ENCODE assay signal across 14 cellular contexts in the genomic region with DNA sequence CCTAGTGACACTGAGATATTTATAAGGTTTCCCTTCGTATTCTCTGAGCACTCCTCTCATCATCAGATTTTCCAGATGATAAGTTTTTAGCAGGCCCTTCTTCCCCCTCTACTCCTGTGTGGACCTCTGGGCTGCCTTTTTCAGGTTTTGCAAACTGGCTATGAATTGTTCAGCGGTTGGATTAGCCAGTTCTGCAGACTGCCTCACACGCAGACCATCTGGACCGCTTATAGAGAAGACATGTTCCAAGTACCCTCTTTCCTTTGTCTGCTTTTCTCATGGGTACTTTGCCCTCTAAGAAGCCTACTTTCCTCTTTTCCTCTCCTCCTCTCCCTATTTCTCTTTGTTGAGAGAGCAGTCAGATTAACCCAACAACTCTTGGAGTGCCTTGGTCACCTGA.
A peak's percentile ranks its signal among the peaks of the same experiment; 100 is the strongest.
DNase-seq lines count a peak whose midpoint lies in the region; ATAC-seq and TF ChIP-seq lines count a peak whose summit lies in the region.
"Had no signal": no experiment of that assay in that cellular context is flagged by ENCODE, and none has a peak within 500 bp of the region (broad histone marks: within the 10 kb centered on the region; RNA-seq: fewer than 3 reads in every experiment).

No MANE protein-coding gene starts in this region.

- H3K36me3 ChIP-seq in mesenchymal stem cell (ENCODE audit: control insufficient read depth in 1 of 2, insufficient read depth in 2 of 2, low read depth in 1 of 2, low read length in 2 of 2) (no peaks in the 10 kb centered on the region), adrenal gland (replicated peaks in 1 of 2) (no peaks in the 10 kb centered on the region)
- H3K36me3 ChIP-seq: BLaER1 had no signal

- H2AK5ac ChIP-seq in mesenchymal stem cell (ENCODE audit: low read length, severe bottlenecking) = no peak overlapping the region

- no peak overlapping the region for H3K4ac ChIP-seq in mesenchymal stem cell (ENCODE audit: low read depth in 1 of 2, low read length in 2 of 2)

- TF ChIP-seq POLR2A in adrenal gland (IDR thresholded peaks at IDR 0.05) = no peak

- H3K27ac Mint-ChIP-seq in stimulated activated naive B cell treated with anti-CD40 and anti-IgM and Interleukin-4, amounts not matched to agents 10 μg/mL and 1 μg/mL and 100 μg/mL, for 72 hours = no peak overlapping the region
- H3K27ac Mint-ChIP-seq: CD14-positive monocyte; CD4-positive, alpha-beta memory T cell; H9 had no signal

- peaks cover 0 to 2% of the 10 kb centered on the region in 2 donors for H3K9me3 Mint-ChIP-seq in stimulated activated naive B cell treated with anti-CD40 and anti-IgM and Interleukin-4, amounts not matched to agents 10 μg/mL and 1 μg/mL and 100 μg/mL, for 72 hours
- H3K9me3 Mint-ChIP-seq: H9 had no signal

- ATAC-seq in stimulated activated naive B cell treated with anti-CD40 and anti-IgM and Interleukin-4, amounts not matched to agents 10 μg/mL and 1 μg/mL and 100 μg/mL, for 72 hours (replicated peaks) = no peak

- H3K79me1 ChIP-seq in mesenchymal stem cell (replicated peaks; ENCODE audit: low read length, poor library complexity, severe bottlenecking) = no peaks in the 10 kb centered on the region

- no peak overlapping the region for H4K91ac ChIP-seq in mesenchymal stem cell (ENCODE audit: low read length)

- no peaks in the 10 kb centered on the region for H3K36me3 Mint-ChIP-seq in stimulated activated naive B cell treated with anti-CD40 and anti-IgM and Interleukin-4, amounts not matched to agents 10 μg/mL and 1 μg/mL and 100 μg/mL, for 72 hours
- H3K36me3 Mint-ChIP-seq: CD14-positive monocyte; CD4-positive, alpha-beta memory T cell had no signal

- intact Hi-C loops in adrenal gland (cut with DNase I) = no loop called here

- no peak overlapping the region for H3K27ac ChIP-seq in mesenchymal stem cell (ENCODE audit: low read length, poor library complexity, severe bottlenecking)
- no peak overlapping the region for H3K27ac ChIP-seq in adrenal gland
- H3K27ac ChIP-seq: BLaER1 had no signal

- TF ChIP-seq CTCF in adrenal gland (IDR thresholded peaks at IDR 0.05) = no peak

- no peak overlapping the region for H2BK12ac ChIP-seq in mesenchymal stem cell (ENCODE audit: low read length in 2 of 2)

- DNase-seq in G401 (ENCODE audit: low spot score) = peak; percentile 71
- peak; percentile 71 for DNase-seq in NCI-H82 (lab: John Stamatoyannopoulos, UW)
- peak; percentile 63 for DNase-seq in cerebellar cortex (ENCODE audit: low spot score)
- no peak for DNase-seq in mesenchymal stem cell
- no peak for DNase-seq in stimulated activated naive B cell treated with anti-CD40 and anti-IgM and Interleukin-4, amounts not matched to agents 10 μg/mL and 1 μg/mL and 100 μg/mL, for 72 hours
- DNase-seq in adrenal gland = no peak
- no peak for DNase-seq in effector CD8-positive, alpha-beta T cell (lab: John Stamatoyannopoulos, UW)
- DNase-seq: 8988T; CD4-positive, alpha-beta memory T cell; GDM1; H9; IMR-90 had no signal

- H3K4me3 Mint-ChIP-seq in stimulated activated naive B cell treated with anti-CD40 and anti-IgM and Interleukin-4, amounts not matched to agents 10 μg/mL and 1 μg/mL and 100 μg/mL, for 72 hours = no peak overlapping the region
- H3K4me3 Mint-ChIP-seq: CD14-positive monocyte; CD4-positive, alpha-beta memory T cell; H9 had no signal

- no peak overlapping the region for H2BK15ac ChIP-seq in mesenchymal stem cell (ENCODE audit: low read depth, poor library complexity, severe bottlenecking)

- no peak overlapping the region for H3K9ac ChIP-seq in mesenchymal stem cell (ENCODE audit: low read length)
- H3K9ac ChIP-seq: BLaER1 had no signal

- H3K27me3 ChIP-seq in mesenchymal stem cell (ENCODE audit: control insufficient read depth in 1 of 2, insufficient read depth in 1 of 2, low read length in 2 of 2) = peaks cover 0 to 13% of the 10 kb centered on the region in 2 experiments
- H3K27me3 ChIP-seq in adrenal gland = no peaks in the 10 kb centered on the region
- H3K27me3 ChIP-seq: BLaER1 had no signal

- in situ Hi-C loops in G401 (cut with HindIII; ENCODE audit: low sequenced_read_pairs) = no loop called here

- H3K14ac ChIP-seq in mesenchymal stem cell (ENCODE audit: low read length in 2 of 2) = no peak overlapping the region

- H3K4me3 ChIP-seq in mesenchymal stem cell (ENCODE audit: insufficient read depth in 1 of 2, low read depth in 1 of 2, low read length in 2 of 2) = no peak overlapping the region
- no peak overlapping the region for H3K4me3 ChIP-seq in adrenal gland
- H3K4me3 ChIP-seq: BLaER1 had no signal

- H3K9me3 ChIP-seq in mesenchymal stem cell (ENCODE audit: control insufficient read depth, low read length) = no peaks in the 10 kb centered on the region
- H3K9me3 ChIP-seq in adrenal gland (replicated peaks in 1 of 3) = no peaks in the 10 kb centered on the region
- H3K9me3 ChIP-seq: BLaER1 had no signal

- no peak overlapping the region for H2BK5ac ChIP-seq in mesenchymal stem cell (ENCODE audit: low read depth, low read length, poor library complexity, severe bottlenecking)

- H3K4me2 ChIP-seq in mesenchymal stem cell (ENCODE audit: low read length, poor library complexity, severe bottlenecking) = peak overlapping the region; percentile 25
- H3K4me2 ChIP-seq: BLaER1 had no signal

- no peak overlapping the region for H2AFZ ChIP-seq in mesenchymal stem cell (ENCODE audit: low read depth, low read length)

- no peak overlapping the region for H2BK120ac ChIP-seq in mesenchymal stem cell (ENCODE audit: low read depth, low read length)

- H3K4me1 ChIP-seq in mesenchymal stem cell (ENCODE audit: control insufficient read depth, insufficient read depth, low read depth, low read length) = no peaks in the 10 kb centered on the region
- H3K4me1 ChIP-seq in adrenal gland (replicated peaks in 1 of 2) = no peaks in the 10 kb centered on the region
- H3K4me1 ChIP-seq: BLaER1 had no signal

- H3K27me3 Mint-ChIP-seq in stimulated activated naive B cell treated with anti-CD40 and anti-IgM and Interleukin-4, amounts not matched to agents 10 μg/mL and 1 μg/mL and 100 μg/mL, for 72 hours = peaks cover 16 to 19% of the 10 kb centered on the region in 2 donors
- H3K27me3 Mint-ChIP-seq: CD4-positive, alpha-beta memory T cell had no signal

- H3K4me1 Mint-ChIP-seq in stimulated activated naive B cell treated with anti-CD40 and anti-IgM and Interleukin-4, amounts not matched to agents 10 μg/mL and 1 μg/mL and 100 μg/mL, for 72 hours = no peaks in the 10 kb centered on the region
- H3K4me1 Mint-ChIP-seq: CD14-positive monocyte; CD4-positive, alpha-beta memory T cell; H9 had no signal

- WGBS in mesenchymal stem cell = 85% methylated on average over 4 of the region's 4 CpGs
- WGBS in adrenal gland, 4 donors = 79 to 84% (median 79%) methylated on average over 4 of the region's 4 CpGs

- no peak overlapping the region for H3K23ac ChIP-seq in mesenchymal stem cell (ENCODE audit: low read length in 2 of 2)

- H3K18ac ChIP-seq in mesenchymal stem cell (ENCODE audit: low read depth in 1 of 2, low read length in 2 of 2) = no peak overlapping the region

- no peak overlapping the region for H4K8ac ChIP-seq in mesenchymal stem cell (ENCODE audit: low read length)

Comparison
In these comparisons a context has a peak if more than half of its experiments do, and no peak if none do; other contexts are left out.
1. DNase-seq: peak in G401 (single experiment), NCI-H82 (single experiment) and cerebellar cortex (single experiment); none in mesenchymal stem cell (single experiment), stimulated activated naive B cell treated with anti-CD40 and anti-IgM and Interleukin-4, amounts not matched to agents 10 μg/mL and 1 μg/mL and 100 μg/mL, for 72 hours (single experiment), adrenal gland (0 of 7) and effector CD8-positive, alpha-beta T cell (single experiment).